28 cellular contexts compared by ENCODE assay signal in genomic region chr7:149466364-149466763, GRCh38.
"Had no signal": no experiment of that assay in that cellular context is flagged by ENCODE, and none has a peak within 500 bp of the region (broad histone marks: within the 10 kb centered on the region; RNA-seq: fewer than 3 reads in every experiment).

No MANE protein-coding gene starts in this region.

- DNase-seq: cortex of kidney; effector CD8-positive, alpha-beta T cell; effector memory CD8-positive, alpha-beta T cell; endodermal cell; erythroblast; esophagus squamous epithelium; foreskin fibroblast; foreskin melanocyte; gastrocnemius medialis; glutamatergic neuron; head of caudate nucleus; heart right ventricle; hippocampal formation; left cardiac atrium; left lung; left ventricle myocardium superior; lower lobe of right lung; mesenchymal stem cell; mucosa of descending colon; naive B cell; naive thymus-derived CD8-positive, alpha-beta T cell had no signal

- H3K36me3 ChIP-seq: lower lobe of right lung had no signal

- H3K4me1 ChIP-seq: gastrocnemius medialis, lower lobe of right lung had no signal

- H3K9me3 Mint-ChIP-seq: effector memory CD8-positive, alpha-beta T cell had no signal

- H3K4me3 Mint-ChIP-seq: dendritic cell treated with granulocyte-macrophage colony-stimulating factor and Interleukin-4, amounts not matched to agents 40 ng/mL and 50 ng/mL, for 4 days; effector memory CD8-positive, alpha-beta T cell; endodermal cell; mesothelial cell of epicardium; naive thymus-derived CD8-positive, alpha-beta T cell had no signal

- H3K27ac Mint-ChIP-seq: dendritic cell treated with granulocyte-macrophage colony-stimulating factor and Interleukin-4, amounts not matched to agents 40 ng/mL and 50 ng/mL, for 4 days; effector memory CD8-positive, alpha-beta T cell; endodermal cell; mesothelial cell of epicardium; naive thymus-derived CD8-positive, alpha-beta T cell had no signal

- H3K4me1 Mint-ChIP-seq: endodermal cell had no signal

- H3K4me3 ChIP-seq: esophagus squamous epithelium, gastrocnemius medialis, heart right ventricle, left lung, lower lobe of right lung, mucosa of descending colon had no signal

- H3K9me3 ChIP-seq: esophagus squamous epithelium, gastrocnemius medialis, left lung, lower lobe of right lung, mucosa of descending colon had no signal

- FAIRE-seq: endometrium, islet of Langerhans, keratinocyte had no signal

- ATAC-seq: effector memory CD8-positive, alpha-beta T cell; esophagus mucosa; gastrocnemius medialis; heart right ventricle; left cardiac atrium; left lung; left ventricle myocardium superior; lower lobe of right lung; mucosa of descending colon; naive thymus-derived CD8-positive, alpha-beta T cell had no signal

- H3K27me3 ChIP-seq: esophagus squamous epithelium, gastrocnemius medialis had no signal

- H3K27ac ChIP-seq: epithelial cell of prostate, esophagus squamous epithelium, gastrocnemius medialis, heart right ventricle, left lung, lower lobe of right lung had no signal
